ENCODE assay signal across 15 cellular contexts in genomic region chr9:17905356-17906203, GRCh38.
A peak's percentile ranks its signal among the peaks of the same experiment; 100 is the strongest.
DNase-seq lines count a peak whose midpoint lies in the region; ATAC-seq and TF ChIP-seq lines count a peak whose summit lies in the region.
"Had no signal": no experiment of that assay in that cellular context is flagged by ENCODE, and none has a peak within 500 bp of the region (broad histone marks: within the 10 kb centered on the region; RNA-seq: fewer than 3 reads in every experiment).

No MANE protein-coding gene starts in this region.

- no peaks in the 10 kb centered on the region for H3K79me2 ChIP-seq in neural cell (replicated peaks; ENCODE audit: insufficient read depth, low read length)

- no peak for TF ChIP-seq RAD21 in neural cell (conservative IDR thresholded peaks at IDR 0.05)

- H3K4me1 ChIP-seq in heart left ventricle = peaks cover 0 to 22% (median 2%) of the 10 kb centered on the region in 12 donors
- H3K4me1 ChIP-seq in esophagus squamous epithelium = peaks cover 0 to 18% (median 0%) of the 10 kb centered on the region in 3 donors
- peaks cover 0 to 4% of the 10 kb centered on the region in 2 donors for H3K4me1 ChIP-seq in uterus

- H3K9me2 ChIP-seq in neural cell (ENCODE audit: insufficient read depth, low read length) = no peaks in the 10 kb centered on the region

- no peak overlapping the region for H2AFZ ChIP-seq in neural cell (ENCODE audit: low read depth, low read length)

- TF ChIP-seq EP300 in neural cell (conservative IDR thresholded peaks at IDR 0.05; ENCODE audit: poor library complexity, severe bottlenecking) = no peak

- H3K9ac ChIP-seq in neural cell (ENCODE audit: low read length) = peak overlapping the region; percentile 56

- intact Hi-C loops in heart left ventricle (cut with DNase I) (no loop called here), Right ventricle myocardium superior (cut with DNase I) (no loop called here), esophagus squamous epithelium (cut with DNase I) (no loop called here), uterus (cut with DNase I; ENCODE audit: low total_unique reads) (no loop called here)

- WGBS in heart left ventricle, 4 donors = 10 to 13% (median 12%) methylated on average over 23 to 26 of the region's 26 CpGs
- 17 to 28% methylated on average over 15 to 19 of the region's 26 CpGs for WGBS in esophagus squamous epithelium, 2 donors

- no peaks in the 10 kb centered on the region for H3K9me3 ChIP-seq in heart left ventricle
- no peaks in the 10 kb centered on the region for H3K9me3 ChIP-seq in esophagus squamous epithelium
- H3K9me3 ChIP-seq in neural cell (ENCODE audit: low read length) = no peaks in the 10 kb centered on the region
- H3K9me3 ChIP-seq in uterus = no peaks in the 10 kb centered on the region

- in situ Hi-C loops in ACHN (cut with HindIII; ENCODE audit: low pct_ligation_motif_present, low pct_unique_long_range_greater_than_20kb, low sequenced_read_pairs) = no loop called here

- H3K4me3 ChIP-seq in heart left ventricle (peak overlapping the region in 10 of 12 donors; percentile 12 to 53 (median 41)), esophagus squamous epithelium (peak overlapping the region; percentile 23 to 65 (median 41)), neural cell (ENCODE audit: low read length) (peak overlapping the region; percentile 77), uterus (peak overlapping the region; percentile 57 to 62)

- H3K4me2 ChIP-seq in neural cell (ENCODE audit: low read length) = peak overlapping the region; percentile 77

- DNase-seq in heart left ventricle = no peak
- DNase-seq in Right ventricle myocardium superior = no peak
- no peak for DNase-seq in esophagus squamous epithelium (lab: John Stamatoyannopoulos, UW)
- peak; percentile 45 to 68 for DNase-seq in uterus
- no peak for DNase-seq in occipital lobe (lab: John Stamatoyannopoulos, UW)
- no peak for DNase-seq in ACHN
- DNase-seq in middle frontal gyrus (ENCODE audit: extremely low spot score, low spot score) = no peak
- DNase-seq: activated CD4-positive, alpha-beta T cell treated with anti-CD3 and anti-CD28 coated beads for 4 hours; AML-193; central memory CD4-positive, alpha-beta T cell; GDM1; HFFc6; NCI-H524 treated with DMSO at 0.1 percent for 48 hours; stimulated activated CD4-positive, alpha-beta T cell treated with anti-CD3 and anti-CD28 coated beads, Interleukin-15, amount 100 ng/mL, for 24 hours had no signal

- no peaks in the 10 kb centered on the region for H3K36me3 ChIP-seq in heart left ventricle
- no peaks in the 10 kb centered on the region for H3K36me3 ChIP-seq in esophagus squamous epithelium
- no peaks in the 10 kb centered on the region for H3K36me3 ChIP-seq in neural cell (ENCODE audit: insufficient read depth, low read length)
- H3K36me3 ChIP-seq in uterus = no peaks in the 10 kb centered on the region

- H3F3A ChIP-seq in neural cell (ENCODE audit: insufficient read depth, low read length, poor library complexity, severe bottlenecking) = no peaks in the 10 kb centered on the region

- TF ChIP-seq CTCF in heart left ventricle (IDR thresholded peaks at IDR 0.05) (no peak), esophagus squamous epithelium (IDR thresholded peaks at IDR 0.05) (no peak), neural cell (IDR thresholded peaks at IDR 0.05; ENCODE audit: poor library complexity, severe bottlenecking) (peak; percentile 16), uterus (IDR thresholded peaks at IDR 0.05) (peak in 1 of 4 experiments; percentile 24)

- H3K27me3 ChIP-seq in heart left ventricle (peaks cover 7 to 57% (median 25%) of the 10 kb centered on the region in 9 donors), esophagus squamous epithelium (peaks cover 0 to 53% (median 2%) of the 10 kb centered on the region in 4 donors), neural cell (ENCODE audit: insufficient read depth, low read depth, low read length) (peaks cover 58% of the 10 kb centered on the region), uterus (no peaks in the 10 kb centered on the region)

- no peak overlapping the region for H3K27ac ChIP-seq in heart left ventricle
- H3K27ac ChIP-seq in esophagus squamous epithelium = peak overlapping the region; percentile 30 to 82 (median 66)
- H3K27ac ChIP-seq in neural cell (ENCODE audit: low read length) = no peak overlapping the region
- H3K27ac ChIP-seq in uterus = peak overlapping the region; percentile 81 to 93

- ATAC-seq in heart left ventricle (no peak), Right ventricle myocardium superior (ENCODE audit: poor library complexity) (no peak)

- no peaks in the 10 kb centered on the region for H4K20me1 ChIP-seq in neural cell (ENCODE audit: insufficient read depth)

- TF ChIP-seq POLR2A in heart left ventricle (IDR thresholded peaks at IDR 0.05) = no peak
- TF ChIP-seq POLR2A in esophagus squamous epithelium (IDR thresholded peaks at IDR 0.05) = no peak
- no peak for TF ChIP-seq POLR2A in uterus (IDR thresholded peaks at IDR 0.05)

TF ChIP-seq in neural cell, 6 proteins besides CTCF, POLR2A, EP300 and RAD21:
- TF ChIP-seq SMC3 (conservative IDR thresholded peaks at IDR 0.05; ENCODE audit: poor library complexity) = no peak

Comparison
In these comparisons a context has a peak if more than half of its experiments do, and no peak if none do; other contexts are left out.
1. DNase-seq: peak in uterus (2 of 2); none in heart left ventricle (0 of 5), Right ventricle myocardium superior (single experiment), esophagus squamous epithelium (single experiment), occipital lobe (single experiment), ACHN (single experiment) and middle frontal gyrus (single experiment).
2. H3K27ac ChIP-seq: peak in esophagus squamous epithelium (4 of 4) and uterus (2 of 2); none in heart left ventricle (0 of 12) and neural cell (single experiment).
3. Peak in every context shown above with its lines, with median percentiles within 50 percentile points of each other: H3K4me3 ChIP-seq.